12 cellular contexts compared by ENCODE assay signal in the genomic region with DNA sequence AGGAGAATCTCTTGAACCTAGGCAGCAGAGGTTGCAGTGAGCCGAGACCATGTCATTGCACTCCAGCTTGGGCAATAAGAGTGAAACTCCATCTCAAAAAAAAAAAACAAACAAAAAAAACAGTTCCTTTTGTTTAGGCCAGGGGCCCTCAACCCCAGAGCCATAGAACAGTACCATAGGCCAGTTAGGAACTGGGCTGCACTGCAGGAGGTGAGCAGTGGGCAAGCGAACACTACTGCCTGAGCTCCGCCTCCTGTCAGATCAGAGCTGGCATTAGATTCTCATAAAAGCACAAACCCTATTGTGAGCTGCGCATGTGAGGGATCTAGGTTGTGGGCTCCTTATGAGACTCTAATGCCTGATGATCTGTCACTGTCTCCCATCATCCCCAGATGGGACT.
"Had no signal": no experiment of that assay in that cellular context is flagged by ENCODE, and none has a peak within 500 bp of the region (broad histone marks: within the 10 kb centered on the region; RNA-seq: fewer than 3 reads in every experiment).

No MANE protein-coding gene starts in this region.

- H3K27ac ChIP-seq: brain microvascular endothelial cell, gastroesophageal sphincter, left ventricle myocardium inferior, psoas muscle, sigmoid colon, suprapubic skin, upper lobe of left lung had no signal

- H3K36me3 Mint-ChIP-seq: activated naive CD8-positive, alpha-beta T cell had no signal

- H3K4me1 ChIP-seq: gastroesophageal sphincter, left ventricle myocardium inferior, psoas muscle had no signal

- H3K9me3 ChIP-seq: gastroesophageal sphincter, left ventricle myocardium inferior, psoas muscle, sigmoid colon, suprapubic skin, upper lobe of left lung had no signal

- H3K27ac Mint-ChIP-seq: activated naive CD8-positive, alpha-beta T cell had no signal

- ATAC-seq: gastroesophageal sphincter; psoas muscle; stimulated activated naive CD8-positive, alpha-beta T cell treated with anti-CD3 and anti-CD28 coated beads, Interleukin-15, Interleukin-2, amounts not matched to agents 100 U/mL and 50 U/mL, for 24 hours had no signal

- H3K4me3 ChIP-seq: gastroesophageal sphincter, left ventricle myocardium inferior, psoas muscle, sigmoid colon, suprapubic skin, upper lobe of left lung had no signal

- H3K4me3 Mint-ChIP-seq: activated naive CD8-positive, alpha-beta T cell had no signal

- H3K27me3 Mint-ChIP-seq: activated naive CD8-positive, alpha-beta T cell had no signal

- H3K36me3 ChIP-seq: brain microvascular endothelial cell, gastroesophageal sphincter, left ventricle myocardium inferior, sigmoid colon, suprapubic skin, upper lobe of left lung had no signal

- DNase-seq: activated CD4-positive, alpha-beta T cell treated with anti-CD3 and anti-CD28 coated beads, Interleukin-2, amount 50 U/mL, for 48 hours; activated CD8-positive, alpha-beta memory T cell treated with anti-CD3 and anti-CD28 coated beads, Interleukin-2, amount 50 U/mL, for 48 hours; brain microvascular endothelial cell; effector memory CD4-positive, alpha-beta T cell; left ventricle myocardium inferior; psoas muscle; sigmoid colon; stimulated activated naive CD8-positive, alpha-beta T cell treated with anti-CD3 and anti-CD28 coated beads, Interleukin-15, Interleukin-2, amounts not matched to agents 100 U/mL and 50 U/mL, for 24 hours; upper lobe of left lung had no signal

- H3K27me3 ChIP-seq: brain microvascular endothelial cell, gastroesophageal sphincter, sigmoid colon, suprapubic skin, upper lobe of left lung had no signal
